Comparison of ENCODE assay signal across 1 cellular context in genomic region chr9:131469951-131470350, GRCh38.
TF ChIP-seq lines count a peak whose summit lies in the region.

No MANE protein-coding gene starts in this region.

TF ChIP-seq in WTC11, 78 proteins besides CTCF, POLR2A, EP300 and RAD21 (continued from another document):
- TF ChIP-seq, protein P1, sequence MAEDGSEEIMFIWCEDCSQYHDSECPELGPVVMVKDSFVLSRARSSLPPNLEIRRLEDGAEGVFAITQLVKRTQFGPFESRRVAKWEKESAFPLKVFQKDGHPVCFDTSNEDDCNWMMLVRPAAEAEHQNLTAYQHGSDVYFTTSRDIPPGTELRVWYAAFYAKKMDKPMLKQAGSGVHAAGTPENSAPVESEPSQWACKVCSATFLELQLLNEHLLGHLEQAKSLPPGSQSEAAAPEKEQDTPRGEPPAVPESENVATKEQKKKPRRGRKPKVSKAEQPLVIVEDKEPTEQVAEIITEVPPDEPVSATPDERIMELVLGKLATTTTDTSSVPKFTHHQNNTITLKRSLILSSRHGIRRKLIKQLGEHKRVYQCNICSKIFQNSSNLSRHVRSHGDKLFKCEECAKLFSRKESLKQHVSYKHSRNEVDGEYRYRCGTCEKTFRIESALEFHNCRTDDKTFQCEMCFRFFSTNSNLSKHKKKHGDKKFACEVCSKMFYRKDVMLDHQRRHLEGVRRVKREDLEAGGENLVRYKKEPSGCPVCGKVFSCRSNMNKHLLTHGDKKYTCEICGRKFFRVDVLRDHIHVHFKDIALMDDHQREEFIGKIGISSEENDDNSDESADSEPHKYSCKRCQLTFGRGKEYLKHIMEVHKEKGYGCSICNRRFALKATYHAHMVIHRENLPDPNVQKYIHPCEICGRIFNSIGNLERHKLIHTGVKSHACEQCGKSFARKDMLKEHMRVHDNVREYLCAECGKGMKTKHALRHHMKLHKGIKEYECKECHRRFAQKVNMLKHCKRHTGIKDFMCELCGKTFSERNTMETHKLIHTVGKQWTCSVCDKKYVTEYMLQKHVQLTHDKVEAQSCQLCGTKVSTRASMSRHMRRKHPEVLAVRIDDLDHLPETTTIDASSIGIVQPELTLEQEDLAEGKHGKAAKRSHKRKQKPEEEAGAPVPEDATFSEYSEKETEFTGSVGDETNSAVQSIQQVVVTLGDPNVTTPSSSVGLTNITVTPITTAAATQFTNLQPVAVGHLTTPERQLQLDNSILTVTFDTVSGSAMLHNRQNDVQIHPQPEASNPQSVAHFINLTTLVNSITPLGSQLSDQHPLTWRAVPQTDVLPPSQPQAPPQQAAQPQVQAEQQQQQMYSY (CRISPR knock-in tag; IDR thresholded peaks at IDR 0.05) = no peak
- TF ChIP-seq ZNF121 (CRISPR knock-in tag; IDR thresholded peaks at IDR 0.05) (no peak), KAT7 (CRISPR knock-in tag; IDR thresholded peaks at IDR 0.05; ENCODE audit: borderline replicate concordance) (no peak), ZNF219 (CRISPR knock-in tag; IDR thresholded peaks at IDR 0.05; ENCODE audit: borderline replicate concordance) (no peak), SOX15 (CRISPR knock-in tag; IDR thresholded peaks at IDR 0.05) (no peak), E2F4 (CRISPR knock-in tag; IDR thresholded peaks at IDR 0.05; ENCODE audit: borderline replicate concordance, low read depth) (no peak), SP1 (CRISPR knock-in tag; conservative IDR thresholded peaks at IDR 0.05) (no peak), TEAD1 (CRISPR knock-in tag; IDR thresholded peaks at IDR 0.05) (no peak), ZNF317 (CRISPR knock-in tag; IDR thresholded peaks at IDR 0.05; ENCODE audit: borderline replicate concordance, low read depth) (no peak), NFE2L1 (CRISPR knock-in tag; IDR thresholded peaks at IDR 0.05) (no peak), ATF1 (CRISPR knock-in tag; IDR thresholded peaks at IDR 0.05) (no peak), RELA (CRISPR knock-in tag; IDR thresholded peaks at IDR 0.05; ENCODE audit: borderline replicate concordance) (no peak)
- TF ChIP-seq, protein P2, sequence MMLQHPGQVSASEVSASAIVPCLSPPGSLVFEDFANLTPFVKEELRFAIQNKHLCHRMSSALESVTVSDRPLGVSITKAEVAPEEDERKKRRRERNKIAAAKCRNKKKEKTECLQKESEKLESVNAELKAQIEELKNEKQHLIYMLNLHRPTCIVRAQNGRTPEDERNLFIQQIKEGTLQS (CRISPR knock-in tag; conservative IDR thresholded peaks at IDR 0.05) = no peak
